Comparison of ENCODE assay signal across 3 cellular contexts in the genomic region with DNA sequence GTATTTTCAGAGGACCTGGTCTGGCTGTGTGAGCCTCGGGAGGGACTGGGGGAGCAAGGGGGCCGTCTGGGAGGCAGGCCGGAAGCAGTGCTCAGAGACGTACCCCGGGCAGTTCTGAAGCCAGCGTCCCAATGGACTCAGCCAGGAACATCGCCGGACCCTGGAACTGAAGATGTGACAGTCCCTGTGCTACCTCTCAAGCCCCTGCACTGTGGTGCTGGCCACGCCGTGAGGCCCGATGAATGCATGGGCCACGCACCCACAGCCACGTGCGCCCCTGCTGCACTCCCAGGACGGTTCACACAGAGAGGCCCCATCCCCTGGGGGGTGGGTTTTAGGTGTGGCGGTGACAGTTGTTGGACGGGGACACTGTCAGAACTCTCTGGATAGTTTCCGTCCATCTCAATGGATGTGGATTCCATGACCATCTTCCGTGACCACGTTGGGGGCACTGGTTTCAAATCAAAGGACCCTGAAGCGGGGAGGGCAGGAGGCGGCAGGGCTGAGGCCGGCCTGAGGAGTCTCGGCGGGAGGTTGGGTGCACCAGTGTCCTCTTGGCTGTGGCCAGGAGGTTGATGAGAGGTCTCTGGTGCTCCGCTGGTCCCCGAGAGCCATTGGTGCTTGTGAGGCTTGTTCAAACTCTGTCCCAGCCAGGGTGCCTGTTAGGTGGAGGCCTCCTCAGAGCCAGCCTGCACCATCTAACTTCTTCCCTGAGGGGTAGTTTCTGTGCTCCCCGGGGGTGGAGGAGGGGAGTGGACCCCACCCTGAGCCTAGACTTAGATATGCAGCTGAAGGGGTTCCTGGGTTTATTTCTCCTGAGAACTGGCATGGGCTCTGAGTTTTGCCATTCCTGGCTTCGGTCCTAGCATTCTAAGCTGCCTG.
TF ChIP-seq lines count a peak whose summit lies in the region.

No MANE protein-coding gene starts in this region.

TF ChIP-seq in SK-N-SH treated with all-trans-retinoic acid at 6 μM for 48 hours, 23 proteins besides CTCF, POLR2A, EP300 and RAD21 (continued from another document and continues in another):
- TF ChIP-seq BACH2 (CRISPR knock-in tag; IDR thresholded peaks at IDR 0.05; ENCODE audit: borderline replicate concordance) (no peak), PPARA (CRISPR knock-in tag; IDR thresholded peaks at IDR 0.05; ENCODE audit: borderline replicate concordance) (no peak), ZFP3 (CRISPR knock-in tag; IDR thresholded peaks at IDR 0.05) (no peak), RARB (CRISPR knock-in tag; IDR thresholded peaks at IDR 0.05) (no peak), ESRRG (CRISPR knock-in tag; IDR thresholded peaks at IDR 0.05) (no peak), ZNF70 (CRISPR knock-in tag; IDR thresholded peaks at IDR 0.05) (no peak), ZC3H10 (CRISPR knock-in tag; IDR thresholded peaks at IDR 0.05) (no peak)
- TF ChIP-seq, protein P1, sequence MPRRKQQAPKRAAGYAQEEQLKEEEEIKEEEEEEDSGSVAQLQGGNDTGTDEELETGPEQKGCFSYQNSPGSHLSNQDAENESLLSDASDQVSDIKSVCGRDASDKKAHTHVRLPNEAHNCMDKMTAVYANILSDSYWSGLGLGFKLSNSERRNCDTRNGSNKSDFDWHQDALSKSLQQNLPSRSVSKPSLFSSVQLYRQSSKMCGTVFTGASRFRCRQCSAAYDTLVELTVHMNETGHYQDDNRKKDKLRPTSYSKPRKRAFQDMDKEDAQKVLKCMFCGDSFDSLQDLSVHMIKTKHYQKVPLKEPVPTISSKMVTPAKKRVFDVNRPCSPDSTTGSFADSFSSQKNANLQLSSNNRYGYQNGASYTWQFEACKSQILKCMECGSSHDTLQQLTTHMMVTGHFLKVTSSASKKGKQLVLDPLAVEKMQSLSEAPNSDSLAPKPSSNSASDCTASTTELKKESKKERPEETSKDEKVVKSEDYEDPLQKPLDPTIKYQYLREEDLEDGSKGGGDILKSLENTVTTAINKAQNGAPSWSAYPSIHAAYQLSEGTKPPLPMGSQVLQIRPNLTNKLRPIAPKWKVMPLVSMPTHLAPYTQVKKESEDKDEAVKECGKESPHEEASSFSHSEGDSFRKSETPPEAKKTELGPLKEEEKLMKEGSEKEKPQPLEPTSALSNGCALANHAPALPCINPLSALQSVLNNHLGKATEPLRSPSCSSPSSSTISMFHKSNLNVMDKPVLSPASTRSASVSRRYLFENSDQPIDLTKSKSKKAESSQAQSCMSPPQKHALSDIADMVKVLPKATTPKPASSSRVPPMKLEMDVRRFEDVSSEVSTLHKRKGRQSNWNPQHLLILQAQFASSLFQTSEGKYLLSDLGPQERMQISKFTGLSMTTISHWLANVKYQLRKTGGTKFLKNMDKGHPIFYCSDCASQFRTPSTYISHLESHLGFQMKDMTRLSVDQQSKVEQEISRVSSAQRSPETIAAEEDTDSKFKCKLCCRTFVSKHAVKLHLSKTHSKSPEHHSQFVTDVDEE (CRISPR knock-in tag; IDR thresholded peaks at IDR 0.05) = no peak
- TF ChIP-seq, protein P2, sequence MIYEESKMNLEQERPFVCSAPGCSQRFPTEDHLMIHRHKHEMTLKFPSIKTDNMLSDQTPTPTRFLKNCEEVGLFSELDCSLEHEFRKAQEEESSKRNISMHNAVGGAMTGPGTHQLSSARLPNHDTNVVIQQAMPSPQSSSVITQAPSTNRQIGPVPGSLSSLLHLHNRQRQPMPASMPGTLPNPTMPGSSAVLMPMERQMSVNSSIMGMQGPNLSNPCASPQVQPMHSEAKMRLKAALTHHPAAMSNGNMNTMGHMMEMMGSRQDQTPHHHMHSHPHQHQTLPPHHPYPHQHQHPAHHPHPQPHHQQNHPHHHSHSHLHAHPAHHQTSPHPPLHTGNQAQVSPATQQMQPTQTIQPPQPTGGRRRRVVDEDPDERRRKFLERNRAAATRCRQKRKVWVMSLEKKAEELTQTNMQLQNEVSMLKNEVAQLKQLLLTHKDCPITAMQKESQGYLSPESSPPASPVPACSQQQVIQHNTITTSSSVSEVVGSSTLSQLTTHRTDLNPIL (CRISPR knock-in tag; IDR thresholded peaks at IDR 0.05; ENCODE audit: low read depth) = no peak
- TF ChIP-seq, protein P3, sequence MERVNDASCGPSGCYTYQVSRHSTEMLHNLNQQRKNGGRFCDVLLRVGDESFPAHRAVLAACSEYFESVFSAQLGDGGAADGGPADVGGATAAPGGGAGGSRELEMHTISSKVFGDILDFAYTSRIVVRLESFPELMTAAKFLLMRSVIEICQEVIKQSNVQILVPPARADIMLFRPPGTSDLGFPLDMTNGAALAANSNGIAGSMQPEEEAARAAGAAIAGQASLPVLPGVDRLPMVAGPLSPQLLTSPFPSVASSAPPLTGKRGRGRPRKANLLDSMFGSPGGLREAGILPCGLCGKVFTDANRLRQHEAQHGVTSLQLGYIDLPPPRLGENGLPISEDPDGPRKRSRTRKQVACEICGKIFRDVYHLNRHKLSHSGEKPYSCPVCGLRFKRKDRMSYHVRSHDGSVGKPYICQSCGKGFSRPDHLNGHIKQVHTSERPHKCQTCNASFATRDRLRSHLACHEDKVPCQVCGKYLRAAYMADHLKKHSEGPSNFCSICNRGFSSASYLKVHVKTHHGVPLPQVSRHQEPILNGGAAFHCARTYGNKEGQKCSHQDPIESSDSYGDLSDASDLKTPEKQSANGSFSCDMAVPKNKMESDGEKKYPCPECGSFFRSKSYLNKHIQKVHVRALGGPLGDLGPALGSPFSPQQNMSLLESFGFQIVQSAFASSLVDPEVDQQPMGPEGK (CRISPR knock-in tag; IDR thresholded peaks at IDR 0.05; ENCODE audit: borderline replicate concordance) = no peak

TF ChIP-seq in SK-N-SH, 30 proteins besides CTCF, POLR2A, EP300 and RAD21 (continued from another document):
- TF ChIP-seq, protein P4, sequence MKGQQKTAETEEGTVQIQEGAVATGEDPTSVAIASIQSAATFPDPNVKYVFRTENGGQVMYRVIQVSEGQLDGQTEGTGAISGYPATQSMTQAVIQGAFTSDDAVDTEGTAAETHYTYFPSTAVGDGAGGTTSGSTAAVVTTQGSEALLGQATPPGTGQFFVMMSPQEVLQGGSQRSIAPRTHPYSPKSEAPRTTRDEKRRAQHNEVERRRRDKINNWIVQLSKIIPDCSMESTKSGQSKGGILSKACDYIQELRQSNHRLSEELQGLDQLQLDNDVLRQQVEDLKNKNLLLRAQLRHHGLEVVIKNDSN (IDR thresholded peaks at IDR 0.05; ENCODE audit: borderline replicate concordance, low read depth) = no peak
- TF ChIP-seq, protein P5, sequence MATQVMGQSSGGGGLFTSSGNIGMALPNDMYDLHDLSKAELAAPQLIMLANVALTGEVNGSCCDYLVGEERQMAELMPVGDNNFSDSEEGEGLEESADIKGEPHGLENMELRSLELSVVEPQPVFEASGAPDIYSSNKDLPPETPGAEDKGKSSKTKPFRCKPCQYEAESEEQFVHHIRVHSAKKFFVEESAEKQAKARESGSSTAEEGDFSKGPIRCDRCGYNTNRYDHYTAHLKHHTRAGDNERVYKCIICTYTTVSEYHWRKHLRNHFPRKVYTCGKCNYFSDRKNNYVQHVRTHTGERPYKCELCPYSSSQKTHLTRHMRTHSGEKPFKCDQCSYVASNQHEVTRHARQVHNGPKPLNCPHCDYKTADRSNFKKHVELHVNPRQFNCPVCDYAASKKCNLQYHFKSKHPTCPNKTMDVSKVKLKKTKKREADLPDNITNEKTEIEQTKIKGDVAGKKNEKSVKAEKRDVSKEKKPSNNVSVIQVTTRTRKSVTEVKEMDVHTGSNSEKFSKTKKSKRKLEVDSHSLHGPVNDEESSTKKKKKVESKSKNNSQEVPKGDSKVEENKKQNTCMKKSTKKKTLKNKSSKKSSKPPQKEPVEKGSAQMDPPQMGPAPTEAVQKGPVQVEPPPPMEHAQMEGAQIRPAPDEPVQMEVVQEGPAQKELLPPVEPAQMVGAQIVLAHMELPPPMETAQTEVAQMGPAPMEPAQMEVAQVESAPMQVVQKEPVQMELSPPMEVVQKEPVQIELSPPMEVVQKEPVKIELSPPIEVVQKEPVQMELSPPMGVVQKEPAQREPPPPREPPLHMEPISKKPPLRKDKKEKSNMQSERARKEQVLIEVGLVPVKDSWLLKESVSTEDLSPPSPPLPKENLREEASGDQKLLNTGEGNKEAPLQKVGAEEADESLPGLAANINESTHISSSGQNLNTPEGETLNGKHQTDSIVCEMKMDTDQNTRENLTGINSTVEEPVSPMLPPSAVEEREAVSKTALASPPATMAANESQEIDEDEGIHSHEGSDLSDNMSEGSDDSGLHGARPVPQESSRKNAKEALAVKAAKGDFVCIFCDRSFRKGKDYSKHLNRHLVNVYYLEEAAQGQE (IDR thresholded peaks at IDR 0.05; ENCODE audit: low read depth, low read length) = no peak
TF ChIP-seq in SK-N-SH: peak in this region for 0.

TF ChIP-seq in HEK293, 187 proteins besides CTCF, POLR2A, EP300 and RAD21 (continued from another document):
- TF ChIP-seq, protein P6, sequence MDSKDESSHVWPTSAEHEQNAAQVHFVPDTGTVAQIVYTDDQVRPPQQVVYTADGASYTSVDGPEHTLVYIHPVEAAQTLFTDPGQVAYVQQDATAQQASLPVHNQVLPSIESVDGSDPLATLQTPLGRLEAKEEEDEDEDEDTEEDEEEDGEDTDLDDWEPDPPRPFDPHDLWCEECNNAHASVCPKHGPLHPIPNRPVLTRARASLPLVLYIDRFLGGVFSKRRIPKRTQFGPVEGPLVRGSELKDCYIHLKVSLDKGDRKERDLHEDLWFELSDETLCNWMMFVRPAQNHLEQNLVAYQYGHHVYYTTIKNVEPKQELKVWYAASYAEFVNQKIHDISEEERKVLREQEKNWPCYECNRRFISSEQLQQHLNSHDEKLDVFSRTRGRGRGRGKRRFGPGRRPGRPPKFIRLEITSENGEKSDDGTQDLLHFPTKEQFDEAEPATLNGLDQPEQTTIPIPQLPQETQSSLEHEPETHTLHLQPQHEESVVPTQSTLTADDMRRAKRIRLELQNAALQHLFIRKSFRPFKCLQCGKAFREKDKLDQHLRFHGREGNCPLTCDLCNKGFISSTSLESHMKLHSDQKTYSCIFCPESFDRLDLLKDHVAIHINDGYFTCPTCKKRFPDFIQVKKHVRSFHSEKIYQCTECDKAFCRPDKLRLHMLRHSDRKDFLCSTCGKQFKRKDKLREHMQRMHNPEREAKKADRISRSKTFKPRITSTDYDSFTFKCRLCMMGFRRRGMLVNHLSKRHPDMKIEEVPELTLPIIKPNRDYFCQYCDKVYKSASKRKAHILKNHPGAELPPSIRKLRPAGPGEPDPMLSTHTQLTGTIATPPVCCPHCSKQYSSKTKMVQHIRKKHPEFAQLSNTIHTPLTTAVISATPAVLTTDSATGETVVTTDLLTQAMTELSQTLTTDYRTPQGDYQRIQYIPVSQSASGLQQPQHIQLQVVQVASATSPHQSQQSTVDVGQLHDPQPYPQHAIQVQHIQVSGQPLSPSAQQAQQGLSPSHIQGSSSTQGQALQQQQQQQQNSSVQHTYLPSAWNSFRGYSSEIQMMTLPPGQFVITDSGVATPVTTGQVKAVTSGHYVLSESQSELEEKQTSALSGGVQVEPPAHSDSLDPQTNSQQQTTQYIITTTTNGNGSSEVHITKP (tag by site-specific recombination; IDR thresholded peaks at IDR 0.05) = peak; percentile 56
- peak; percentile 86 for TF ChIP-seq GLIS1 (tag by site-specific recombination; IDR thresholded peaks at IDR 0.05)
